ENCODE assay signal across 32 cellular contexts in genomic region chr16:14350626-14351025, GRCh38.
"Had no signal": no experiment of that assay in that cellular context is flagged by ENCODE, and none has a peak within 500 bp of the region (broad histone marks: within the 10 kb centered on the region; RNA-seq: fewer than 3 reads in every experiment).

No MANE protein-coding gene starts in this region.

- H3K4me3 Mint-ChIP-seq: activated CD4-positive, alpha-beta memory T cell treated with anti-CD3 and anti-CD28 coated beads for 36 hours; activated CD4-positive, alpha-beta T cell treated with anti-CD3 and anti-CD28 coated beads, Interleukin-2, amount 10 ng/mL, durations not matched to agents 24 days and 14 days; activated naive CD4-positive, alpha-beta T cell treated with anti-CD3 and anti-CD28 coated beads for 36 hours; activated naive CD8-positive, alpha-beta T cell treated with anti-CD3 and anti-CD28 coated beads for 36 hours; activated T-helper 1 cell treated with anti-CD3 and anti-CD28 coated beads, Interleukin-12 subunit alpha, Interleukin-12 subunit beta, Interleukin-2, Interleukin-4 antibody, amounts not matched to agents 30 ng/mL and 10 ng/mL and 1 ng/mL, durations not matched to agents 14 hours and 24 hours and 36 hours; natural killer cell treated with Interleukin-12 subunit alpha and Interleukin-12 subunit beta and Interleukin-15 and Interleukin-18, amount 100 ng/mL, for 72 hours; stimulated activated naive B cell treated with anti-CD40 and anti-IgM and Interleukin-4, amounts not matched to agents 10 μg/mL and 1 μg/mL and 100 μg/mL, for 72 hours; T-helper 2 cell treated with Interferon-gamma antibody and Interleukin-4, amounts not matched to agents 5 μg/mL and 100 μg/mL, for 36 hours had no signal

- ATAC-seq: body of pancreas; left ventricle myocardium superior; mucosa of descending colon; natural killer cell treated with Interleukin-12 subunit alpha and Interleukin-12 subunit beta and Interleukin-15 and Interleukin-18, amount 100 ng/mL, for 72 hours; stimulated activated naive B cell treated with anti-CD40 and anti-IgM and Interleukin-4, amounts not matched to agents 10 μg/mL and 1 μg/mL and 100 μg/mL, for 72 hours had no signal

- H3K4me1 ChIP-seq: body of pancreas, colonic mucosa, transverse colon, uterus had no signal

- DNase-seq: activated CD4-positive, alpha-beta memory T cell treated with anti-CD3 and anti-CD28 coated beads for 36 hours; activated CD4-positive, alpha-beta T cell treated with anti-CD3 and anti-CD28 coated beads, Interleukin-2, amount 10 ng/mL, durations not matched to agents 24 days and 14 days; activated CD4-positive, CD25-positive, alpha-beta regulatory T cell treated with anti-CD3 and anti-CD28 coated beads, Interleukin-2, amount 50 U/mL, for 72 hours; activated CD8-positive, alpha-beta memory T cell treated with anti-CD3 and anti-CD28 coated beads, Interleukin-2, amount 50 U/mL, for 4 hours; activated effector memory CD4-positive, alpha-beta T cell treated with anti-CD3 and anti-CD28 coated beads, Interleukin-2, amount 50 U/mL, for 16 hours; activated naive CD4-positive, alpha-beta T cell treated with anti-CD3 and anti-CD28 coated beads for 36 hours; activated naive CD8-positive, alpha-beta T cell treated with anti-CD3 and anti-CD28 coated beads for 36 hours; activated T-cell treated with anti-CD3 and anti-CD28 coated beads, Interleukin-2, amount 50 U/mL, for 1 hour; adrenal gland; aorta; body of pancreas; colonic mucosa; effector CD8-positive, alpha-beta T cell; esophagus squamous epithelium; glutamatergic neuron; islet precursor cell; left ventricle myocardium superior; mucosa of descending colon; stimulated activated CD4-positive, alpha-beta T cell treated with anti-CD3 and anti-CD28 coated beads, Interleukin-15, amount 100 ng/mL, for 24 hours; stimulated activated CD4-positive, alpha-beta T cell treated with anti-CD3 and anti-CD28 coated beads, Interleukin-2, amount 100 ng/mL, for 24 hours; stimulated activated naive B cell treated with anti-CD40 and anti-IgM and Interleukin-4, amounts not matched to agents 10 μg/mL and 1 μg/mL and 100 μg/mL, for 72 hours; stomach; T-helper 1 cell; transverse colon; uterus; WERI-Rb-1 had no signal

- H3K36me3 ChIP-seq: adrenal gland, colonic mucosa, esophagus squamous epithelium, neutrophil, stomach, suprapubic skin, transverse colon, uterus, WERI-Rb-1 had no signal

- H3K27ac ChIP-seq: adrenal gland, body of pancreas, colonic mucosa, epithelial cell of prostate, esophagus squamous epithelium, neutrophil, stomach, suprapubic skin, transverse colon, uterus, WERI-Rb-1 had no signal

- H3K9me3 Mint-ChIP-seq: activated CD4-positive, alpha-beta memory T cell treated with anti-CD3 and anti-CD28 coated beads for 36 hours; activated CD4-positive, alpha-beta T cell treated with anti-CD3 and anti-CD28 coated beads, Interleukin-2, amount 10 ng/mL, durations not matched to agents 24 days and 14 days; activated naive CD8-positive, alpha-beta T cell treated with anti-CD3 and anti-CD28 coated beads for 36 hours; natural killer cell treated with Interleukin-12 subunit alpha and Interleukin-12 subunit beta and Interleukin-15 and Interleukin-18, amount 100 ng/mL, for 72 hours; T-helper 2 cell treated with Interferon-gamma antibody and Interleukin-4, amounts not matched to agents 5 μg/mL and 100 μg/mL, for 36 hours had no signal

- H3K9me3 ChIP-seq: adrenal gland, body of pancreas, colonic mucosa, esophagus squamous epithelium, mucosa of descending colon, neutrophil, suprapubic skin, transverse colon, uterus had no signal

- H3K27ac Mint-ChIP-seq: activated CD4-positive, alpha-beta memory T cell treated with anti-CD3 and anti-CD28 coated beads for 36 hours; activated CD4-positive, alpha-beta T cell treated with anti-CD3 and anti-CD28 coated beads, Interleukin-2, amount 10 ng/mL, durations not matched to agents 24 days and 14 days; activated naive CD4-positive, alpha-beta T cell treated with anti-CD3 and anti-CD28 coated beads for 36 hours; activated naive CD8-positive, alpha-beta T cell treated with anti-CD3 and anti-CD28 coated beads for 36 hours; activated T-helper 1 cell treated with anti-CD3 and anti-CD28 coated beads, Interleukin-12 subunit alpha, Interleukin-12 subunit beta, Interleukin-2, Interleukin-4 antibody, amounts not matched to agents 30 ng/mL and 10 ng/mL and 1 ng/mL, durations not matched to agents 14 hours and 24 hours and 36 hours; natural killer cell treated with Interleukin-12 subunit alpha and Interleukin-12 subunit beta and Interleukin-15 and Interleukin-18, amount 100 ng/mL, for 72 hours; stimulated activated naive B cell treated with anti-CD40 and anti-IgM and Interleukin-4, amounts not matched to agents 10 μg/mL and 1 μg/mL and 100 μg/mL, for 72 hours; T-helper 2 cell treated with Interferon-gamma antibody and Interleukin-4, amounts not matched to agents 5 μg/mL and 100 μg/mL, for 36 hours had no signal

- H3K27me3 ChIP-seq: adrenal gland, body of pancreas, colonic mucosa, esophagus squamous epithelium, neutrophil, stomach, suprapubic skin, transverse colon, uterus had no signal

- H3K36me3 Mint-ChIP-seq: activated CD4-positive, alpha-beta memory T cell treated with anti-CD3 and anti-CD28 coated beads for 36 hours; activated naive CD8-positive, alpha-beta T cell treated with anti-CD3 and anti-CD28 coated beads for 36 hours; natural killer cell treated with Interleukin-12 subunit alpha and Interleukin-12 subunit beta and Interleukin-15 and Interleukin-18, amount 100 ng/mL, for 72 hours had no signal

- H3K4me3 ChIP-seq: adrenal gland, body of pancreas, colonic mucosa, esophagus squamous epithelium, mucosa of descending colon, stomach, suprapubic skin, transverse colon, uterus had no signal
